Comparison of ENCODE assay signal across 8 cellular contexts in genomic region chr5:96876292-96876850, GRCh38. TPM values are rescaled to one million over a fixed set of nuclear protein-coding genes. Genes with fewer than 3 reads are reported as not detected.
A peak's percentile ranks its signal among the peaks of the same experiment; 100 is the strongest.
DNase-seq lines count a peak whose midpoint lies in the region; ATAC-seq and TF ChIP-seq lines count a peak whose summit lies in the region.

Gene ERAP2 (plus strand): TSS chr5:96876500. CDS start chr5:96879686, 3,186 bp downstream.

- H3K9me3 ChIP-seq in body of pancreas: no peaks in the 10 kb centered on the region

- H3K27ac ChIP-seq in body of pancreas: peak within 1 kb of the TSS in 3 of 4 donors; percentile 51 to 69 (median 64)

- H3K27me3 ChIP-seq in body of pancreas: no peaks in the 10 kb centered on the region

- no peaks in the 10 kb centered on the region for H3K27me3 Mint-ChIP-seq in stimulated activated naive CD8-positive, alpha-beta T cell treated with anti-CD3 and anti-CD28 coated beads, Interleukin-15, amount 100 ng/mL, for 72 hours

- no peak for TF ChIP-seq CTCF in body of pancreas (IDR thresholded peaks at IDR 0.05)

- intact Hi-C loops in body of pancreas (cut with DNase I): no loop called here

- H3K4me1 Mint-ChIP-seq in stimulated activated naive CD8-positive, alpha-beta T cell treated with anti-CD3 and anti-CD28 coated beads, Interleukin-15, amount 100 ng/mL, for 72 hours: peaks cover 64% of the 10 kb centered on the region

- H3K4me3 Mint-ChIP-seq in stimulated activated naive CD8-positive, alpha-beta T cell treated with anti-CD3 and anti-CD28 coated beads, Interleukin-15, amount 100 ng/mL, for 72 hours: peak within 1 kb of the TSS; percentile 85 to 91

- DNase-seq in AML-193 (lab: John Stamatoyannopoulos, UW): peak; percentile 50 to 53
- DNase-seq in NOMO-1 treated with dmso at 0.1 percent for 144 hours (lab: John Stamatoyannopoulos, UW; ENCODE audit: unreplicated experiment): peak; percentile 27
- DNase-seq in body of pancreas: no peak
- peak; percentile 68 for DNase-seq in kidney glomerular epithelial cell (lab: John Stamatoyannopoulos, UW)
- DNase-seq in stimulated activated naive CD8-positive, alpha-beta T cell treated with anti-CD3 and anti-CD28 coated beads, Interleukin-15, amount 100 ng/mL, for 72 hours: no peak
- DNase-seq in iPS-NIHi7 (ENCODE audit: extremely low spot score): no peak

- ATAC-seq in GM18858 (IDR thresholded peaks at IDR 0.05; ENCODE audit: unreplicated experiment) (peak; percentile 40), HG03045 (IDR thresholded peaks at IDR 0.05; ENCODE audit: unreplicated experiment) (peak; percentile 65), body of pancreas (peak; percentile 80)
- peak; percentile 75 for ATAC-seq in stimulated activated naive CD8-positive, alpha-beta T cell treated with anti-CD3 and anti-CD28 coated beads, Interleukin-15, amount 100 ng/mL, for 72 hours

- 3 to 5% methylated on average over 6 of the region's 6 CpGs for WGBS in body of pancreas, 2 donors

- H3K27ac Mint-ChIP-seq in stimulated activated naive CD8-positive, alpha-beta T cell treated with anti-CD3 and anti-CD28 coated beads, Interleukin-15, amount 100 ng/mL, for 72 hours: peak within 1 kb of the TSS; percentile 94 to 97

- no peak for TF ChIP-seq POLR2A in body of pancreas (IDR thresholded peaks at IDR 0.05)

- H3K9me3 Mint-ChIP-seq in stimulated activated naive CD8-positive, alpha-beta T cell treated with anti-CD3 and anti-CD28 coated beads, Interleukin-15, amount 100 ng/mL, for 72 hours: no peaks in the 10 kb centered on the region

- no peaks in the 10 kb centered on the region for H3K36me3 ChIP-seq in body of pancreas (replicated peaks in 1 of 2; ENCODE audit: insufficient read depth in 1 of 2, low read depth in 2 of 2)

- H3K4me1 ChIP-seq in body of pancreas: peaks cover 13% of the 10 kb centered on the region

- peak within 1 kb of the TSS; percentile 21 to 32 for H3K4me3 ChIP-seq in body of pancreas

RNA-seq across cellular contexts. Expression of gene ERAP2, which starts in this region (rescaled TPM):
- total RNA-seq in body of pancreas: 10 to 100 TPM in 1 of 2 donors, 1 to 10 TPM in 1; 7.5 to 24.7 TPM

Comparison
In these comparisons a context has a peak if more than half of its experiments do, and no peak if none do; other contexts are left out.
1. DNase-seq: peak in AML-193 (2 of 2), NOMO-1 treated with dmso at 0.1 percent for 144 hours (single experiment) and kidney glomerular epithelial cell (single experiment); none in body of pancreas (0 of 4), stimulated activated naive CD8-positive, alpha-beta T cell treated with anti-CD3 and anti-CD28 coated beads, Interleukin-15, amount 100 ng/mL, for 72 hours (0 of 2) and iPS-NIHi7 (single experiment).
2. Peak in every context shown above with its lines, with median percentiles within 50 percentile points of each other: ATAC-seq.